14 cellular contexts compared by ENCODE assay signal in genomic region chr11:72759468-72759867, GRCh38. TPM values are rescaled to one million over a fixed set of nuclear protein-coding genes. Genes with fewer than 3 reads are reported as not detected.
A peak's percentile ranks its signal among the peaks of the same experiment; 100 is the strongest.
DNase-seq lines count a peak whose midpoint lies in the region; ATAC-seq, FAIRE-seq and TF ChIP-seq lines count a peak whose summit lies in the region.
"Had no signal": no experiment of that assay in that cellular context is flagged by ENCODE, and none has a peak within 500 bp of the region (broad histone marks: within the 10 kb centered on the region; RNA-seq: fewer than 3 reads in every experiment).

No MANE protein-coding gene starts in this region.

- peaks cover 6% of the 10 kb centered on the region for H3K4me1 ChIP-seq in Caco-2

- intact Hi-C loops in Caco-2 (cut with micrococcal nuclease; ENCODE audit: unreplicated experiment): no loop called here

- CTCF ChIA-PET in Caco-2 (lab: Charles Lee): interaction anchor here (0.6 kb wide), 1 partner anchor 22 kb away, joined by 3 read pairs; no protein-coding TSS in a partner anchor

- H3K4me1 Mint-ChIP-seq in Caco-2 (ENCODE audit: low read depth, unreplicated experiment): peaks cover 24% of the 10 kb centered on the region
- peaks cover 18% of the 10 kb centered on the region for H3K4me1 Mint-ChIP-seq in T-helper 17 cell

- H3K27me3 Mint-ChIP-seq in Caco-2 (ENCODE audit: insufficient read depth, unreplicated experiment) (no peaks in the 10 kb centered on the region), T-helper 17 cell (no peaks in the 10 kb centered on the region)
- H3K27me3 Mint-ChIP-seq: activated CD8-positive, alpha-beta T cell treated with anti-CD3 and anti-CD28 coated beads for 36 hours; stimulated activated naive CD8-positive, alpha-beta T cell treated with anti-CD3 and anti-CD28 coated beads, Interleukin-15, amount 100 ng/mL, for 72 hours had no signal

- DNase-seq in Caco-2: no peak
- no peak for DNase-seq in GM12892 (ENCODE audit: insufficient read length)
- DNase-seq in T-helper 17 cell: no peak
- DNase-seq in myocyte (ENCODE audit: low read depth): peak; percentile 49
- no peak for DNase-seq in AML-193 (lab: John Stamatoyannopoulos, UW)
- DNase-seq: activated CD8-positive, alpha-beta T cell treated with anti-CD3 and anti-CD28 coated beads for 36 hours; CD8-positive, alpha-beta T cell; GDM1; NCI-H226; stimulated activated CD4-positive, alpha-beta T cell treated with anti-CD3 and anti-CD28 coated beads, Interleukin-12 subunit alpha, Interleukin-12 subunit beta, amount 100 ng/mL, for 4 hours; stimulated activated naive CD8-positive, alpha-beta T cell treated with anti-CD3 and anti-CD28 coated beads, Interleukin-15, amount 100 ng/mL, for 72 hours had no signal

- peaks cover 19% of the 10 kb centered on the region for H3K36me3 ChIP-seq in Caco-2 (ENCODE audit: control insufficient read depth, insufficient read depth, low read length)

- POLR2A ChIA-PET in Caco-2 (lab: Charles Lee): interaction anchor here (0.7 kb wide), 1 partner anchor 19 kb away, joined by 3 read pairs; no protein-coding TSS in a partner anchor

- BruUV-seq in Caco-2 (replicated peaks; lab: Mats Ljungman, UMichigan): no TSS peak

- H3K4me3 Mint-ChIP-seq in Caco-2 (ENCODE audit: unreplicated experiment) (no peak overlapping the region), T-helper 17 cell (no peak overlapping the region)
- H3K4me3 Mint-ChIP-seq: activated CD8-positive, alpha-beta T cell treated with anti-CD3 and anti-CD28 coated beads for 36 hours; CD8-positive, alpha-beta T cell; stimulated activated naive CD8-positive, alpha-beta T cell treated with anti-CD3 and anti-CD28 coated beads, Interleukin-15, amount 100 ng/mL, for 72 hours had no signal

- no peak for TF ChIP-seq CTCF in Caco-2 (IDR thresholded peaks at IDR 0.05; ENCODE audit: insufficient read depth in 1 of 2, low read depth in 1 of 2, low read length in 1 of 2, severe bottlenecking in 1 of 2, unreplicated experiment in 1 of 2)

- H3K9me3 ChIP-seq in Caco-2 (no peaks in the 10 kb centered on the region), T-helper 17 cell (ENCODE audit: control insufficient read depth, low read length, poor library complexity, severe bottlenecking) (no peaks in the 10 kb centered on the region)
- H3K9me3 ChIP-seq: SK-N-SH had no signal

- ATAC-seq in T-helper 17 cell (no peak), GM21447 (IDR thresholded peaks at IDR 0.05; ENCODE audit: unreplicated experiment) (no peak), HG03139 (IDR thresholded peaks at IDR 0.05; ENCODE audit: unreplicated experiment) (no peak)
- ATAC-seq: activated CD8-positive, alpha-beta T cell treated with anti-CD3 and anti-CD28 coated beads for 36 hours; CD8-positive, alpha-beta T cell; stimulated activated naive CD8-positive, alpha-beta T cell treated with anti-CD3 and anti-CD28 coated beads, Interleukin-15, amount 100 ng/mL, for 72 hours had no signal

- FAIRE-seq in GM12892 (lab: Jason Lieb, UNC): peak; percentile 40

- no peaks in the 10 kb centered on the region for H3K9me3 Mint-ChIP-seq in Caco-2 (ENCODE audit: unreplicated experiment)
- H3K9me3 Mint-ChIP-seq: activated CD8-positive, alpha-beta T cell treated with anti-CD3 and anti-CD28 coated beads for 36 hours; CD8-positive, alpha-beta T cell; stimulated activated naive CD8-positive, alpha-beta T cell treated with anti-CD3 and anti-CD28 coated beads, Interleukin-15, amount 100 ng/mL, for 72 hours had no signal

- H3K36me3 Mint-ChIP-seq in Caco-2 (ENCODE audit: insufficient read depth, unreplicated experiment) (peaks cover 99% of the 10 kb centered on the region), T-helper 17 cell (ENCODE audit: low read depth) (peaks cover 13% of the 10 kb centered on the region)

- TF ChIP-seq POLR2A in GM12892 (IDR thresholded peaks at IDR 0.05; ENCODE audit: low read depth, low read length): no peak

- peak overlapping the region; percentile 2 for H3K27ac Mint-ChIP-seq in Caco-2 (ENCODE audit: unreplicated experiment)
- peak overlapping the region; percentile 27 for H3K27ac Mint-ChIP-seq in T-helper 17 cell
- H3K27ac Mint-ChIP-seq: activated CD8-positive, alpha-beta T cell treated with anti-CD3 and anti-CD28 coated beads for 36 hours; CD8-positive, alpha-beta T cell; stimulated activated naive CD8-positive, alpha-beta T cell treated with anti-CD3 and anti-CD28 coated beads, Interleukin-15, amount 100 ng/mL, for 72 hours had no signal

- no peak overlapping the region for H3K4me3 ChIP-seq in Caco-2 (ENCODE audit: low read depth, low read length)

- no peaks in the 10 kb centered on the region for H3K27me3 ChIP-seq in Caco-2 (replicated peaks; ENCODE audit: control insufficient read depth, insufficient read depth, low read length)

RNA-seq across cellular contexts. Expression of gene ARAP1, which starts 7.3 kb away (rescaled TPM):
- total RNA-seq in Caco-2 (2022) (87.1 and 102 TPM in 2 replicates), T-helper 17 cell (100 to 1,000 TPM in 1 of 2 donors, 10 to 100 TPM in 1; 93.3 to 108 TPM), myocyte (52.2 and 62.2 TPM in 2 replicates)
- 48.4 TPM for polyA plus RNA-seq in GM12892 (2012; ENCODE audit: missing spikeins)
- 59.3 TPM for polyA plus RNA-seq in myocyte (2012)

RNA-seq across cellular contexts. Expression of gene STARD10, which starts 34.4 kb away (rescaled TPM):
- total RNA-seq in Caco-2 (2022) (492 and 501 TPM in 2 replicates), T-helper 17 cell (10 to 100 TPM; 12.9 to 17.7 TPM), myocyte (19.0 TPM in 2 replicates)
- polyA plus RNA-seq in GM12892 (2012; ENCODE audit: missing spikeins): 24.3 TPM
- polyA plus RNA-seq in myocyte (2012): 39.8 TPM

RNA-seq across cellular contexts. Expression of gene ATG16L2, which starts 54.7 kb away (rescaled TPM):
- 19.3 and 25.0 TPM in 2 replicates for total RNA-seq in Caco-2 (2022)
- polyA plus RNA-seq in GM12892 (2012; ENCODE audit: missing spikeins): 59.2 TPM
- 100 to 1,000 TPM in 1 of 2 donors, 10 to 100 TPM in 1; 95.4 to 121 TPM for total RNA-seq in T-helper 17 cell
- total RNA-seq in myocyte: 17.3 and 23.0 TPM in 2 replicates
- polyA plus RNA-seq in myocyte (2012): 10.3 TPM

Comparison
In these comparisons a context has a peak if more than half of its experiments do, and no peak if none do; other contexts are left out.
1. RNA of gene STARD10, which starts 34.4 kb away (total RNA-seq): 492 to 501 TPM in Caco-2; 19.0 TPM in myocyte and 12.9 to 17.7 TPM in T-helper 17 cell; every median in the first group is over 10 times any median in the second.